In genomic region chr16:28981517-28981916, GRCh38 we compare ENCODE assay signal across 9 cellular contexts. TPM values are rescaled to one million over a fixed set of nuclear protein-coding genes. Genes with fewer than 3 reads are reported as not detected.
DNase-seq lines count a peak whose midpoint lies in the region; ATAC-seq, FAIRE-seq and TF ChIP-seq lines count a peak whose summit lies in the region.
"Had no signal": no experiment of that assay in that cellular context is flagged by ENCODE, and none has a peak within 500 bp of the region (broad histone marks: within the 10 kb centered on the region; RNA-seq: fewer than 3 reads in every experiment).

No MANE protein-coding gene starts in this region.

- CTCF ChIA-PET in activated CD4-positive, alpha-beta memory T cell treated with anti-CD3 and anti-CD28 coated beads, Interleukin-2, amount 10 ng/mL, durations not matched to agents 7 days and 5 days (lab: Charles Lee), result no interaction called here

- no peaks in the 10 kb centered on the region for H3K27me3 ChIP-seq in kidney epithelial cell (ENCODE audit: control insufficient read depth, insufficient read depth, low read length)

- DNase-seq in AG09319 (ENCODE audit: extremely low read depth, low read depth), result no peak
- DNase-seq in HFF-Myc (ENCODE audit: extremely low read depth, low read depth), result no peak
- DNase-seq in activated CD4-positive, alpha-beta memory T cell treated with anti-CD3 and anti-CD28 coated beads, Interleukin-2, amount 10 ng/mL, durations not matched to agents 7 days and 5 days, result peak; percentile 53
- no peak for DNase-seq in kidney epithelial cell (ENCODE audit: low read depth)
- no peak for DNase-seq in effector memory CD8-positive, alpha-beta T cell
- no peak for DNase-seq in urothelium cell line (ENCODE audit: low spot score)
- DNase-seq in mesenteric fat pad (ENCODE audit: low spot score), result no peak

- FAIRE-seq in urothelium cell line (lab: Jason Lieb, UNC), result no peak

- POLR2A ChIA-PET in activated CD4-positive, alpha-beta memory T cell treated with anti-CD3 and anti-CD28 coated beads, Interleukin-2, amount 10 ng/mL, durations not matched to agents 7 days and 5 days (lab: Charles Lee), result interaction anchor here (1.3 kb wide), 1 partner anchor 159 kb away, joined by 4 read pairs; the partner anchor contains the start of gene ATXN2L

- H3K9me3 Mint-ChIP-seq in activated CD4-positive, alpha-beta memory T cell treated with anti-CD3 and anti-CD28 coated beads, Interleukin-2, amount 10 ng/mL, durations not matched to agents 7 days and 5 days, result peaks cover 3% of the 10 kb centered on the region
- no peaks in the 10 kb centered on the region for H3K9me3 Mint-ChIP-seq in effector memory CD8-positive, alpha-beta T cell
- H3K9me3 Mint-ChIP-seq: memory B cell had no signal

- H3K4me3 ChIP-seq in HFF-Myc (replicated peaks; ENCODE audit: low read depth, low read length) (no peak overlapping the region), kidney epithelial cell (ENCODE audit: low read depth, low read length) (no peak overlapping the region)

- H3K36me3 Mint-ChIP-seq in activated CD4-positive, alpha-beta memory T cell treated with anti-CD3 and anti-CD28 coated beads, Interleukin-2, amount 10 ng/mL, durations not matched to agents 7 days and 5 days (ENCODE audit: low read depth), result peaks cover 61% of the 10 kb centered on the region
- peaks cover 27% of the 10 kb centered on the region for H3K36me3 Mint-ChIP-seq in effector memory CD8-positive, alpha-beta T cell (ENCODE audit: insufficient read depth)

- H3K36me3 ChIP-seq in kidney epithelial cell (ENCODE audit: control insufficient read depth, insufficient read depth, low read length), result peaks cover 9% of the 10 kb centered on the region

- no peak for ATAC-seq in effector memory CD8-positive, alpha-beta T cell (replicated peaks)
- no peak for ATAC-seq in GM19351 (IDR thresholded peaks at IDR 0.05; ENCODE audit: unreplicated experiment)

- no peak overlapping the region for H3K4me3 Mint-ChIP-seq in activated CD4-positive, alpha-beta memory T cell treated with anti-CD3 and anti-CD28 coated beads, Interleukin-2, amount 10 ng/mL, durations not matched to agents 7 days and 5 days
- H3K4me3 Mint-ChIP-seq in effector memory CD8-positive, alpha-beta T cell, result no peak overlapping the region
- H3K4me3 Mint-ChIP-seq: memory B cell had no signal

- H3K27me3 Mint-ChIP-seq in activated CD4-positive, alpha-beta memory T cell treated with anti-CD3 and anti-CD28 coated beads, Interleukin-2, amount 10 ng/mL, durations not matched to agents 7 days and 5 days, result no peaks in the 10 kb centered on the region
- H3K27me3 Mint-ChIP-seq in effector memory CD8-positive, alpha-beta T cell, result no peaks in the 10 kb centered on the region
- H3K27me3 Mint-ChIP-seq: memory B cell had no signal

- H3K27ac Mint-ChIP-seq in activated CD4-positive, alpha-beta memory T cell treated with anti-CD3 and anti-CD28 coated beads, Interleukin-2, amount 10 ng/mL, durations not matched to agents 7 days and 5 days, result no peak overlapping the region
- peak overlapping the region in 1 of 2 donors; percentile 68 for H3K27ac Mint-ChIP-seq in effector memory CD8-positive, alpha-beta T cell
- H3K27ac Mint-ChIP-seq: memory B cell had no signal

- TF ChIP-seq CTCF in AG09319 (IDR thresholded peaks at IDR 0.05; ENCODE audit: low read depth, low read length) (peak; percentile 36), HFF-Myc (IDR thresholded peaks at IDR 0.05; ENCODE audit: low read depth, low read length, missing control alignments) (peak; percentile 89), kidney epithelial cell (IDR thresholded peaks at IDR 0.05; ENCODE audit: insufficient read depth, low read length, poor library complexity, severe bottlenecking) (peak; percentile 64)

- peaks cover 33% of the 10 kb centered on the region for H3K4me1 Mint-ChIP-seq in activated CD4-positive, alpha-beta memory T cell treated with anti-CD3 and anti-CD28 coated beads, Interleukin-2, amount 10 ng/mL, durations not matched to agents 7 days and 5 days
- H3K4me1 Mint-ChIP-seq in effector memory CD8-positive, alpha-beta T cell (ENCODE audit: low read depth in 2 of 2), result peaks cover 41 to 44% of the 10 kb centered on the region in 2 donors

RNA-seq across cellular contexts. Expression of gene LAT, which starts 3.3 kb away (rescaled TPM):
- total RNA-seq in activated CD4-positive, alpha-beta memory T cell treated with anti-CD3 and anti-CD28 coated beads, Interleukin-2, amount 10 ng/mL, durations not matched to agents 7 days and 5 days, result 100 to 1,000 TPM; 333 to 341 TPM
- total RNA-seq in kidney epithelial cell (2.9 and 8.6 TPM in 2 replicates), mesenteric fat pad (4.1 TPM)

RNA-seq across cellular contexts. Expression of gene SPNS1, which starts 6.9 kb away (rescaled TPM):
- total RNA-seq in activated CD4-positive, alpha-beta memory T cell treated with anti-CD3 and anti-CD28 coated beads, Interleukin-2, amount 10 ng/mL, durations not matched to agents 7 days and 5 days, result 10 to 100 TPM; 20.6 to 24.7 TPM
- 77.2 and 115 TPM in 2 replicates for total RNA-seq in kidney epithelial cell
- total RNA-seq in mesenteric fat pad, result 31.4 TPM

RNA-seq across cellular contexts. Expression of gene NFATC2IP, which starts 30.8 kb away (rescaled TPM):
- 10 to 100 TPM; 96.7 TPM for total RNA-seq in activated CD4-positive, alpha-beta memory T cell treated with anti-CD3 and anti-CD28 coated beads, Interleukin-2, amount 10 ng/mL, durations not matched to agents 7 days and 5 days
- total RNA-seq in kidney epithelial cell (18.4 and 20.8 TPM in 2 replicates), mesenteric fat pad (29.4 TPM)

RNA-seq across cellular contexts. Expression of gene CD19, which starts 49.7 kb away (rescaled TPM):
- total RNA-seq in activated CD4-positive, alpha-beta memory T cell treated with anti-CD3 and anti-CD28 coated beads, Interleukin-2, amount 10 ng/mL, durations not matched to agents 7 days and 5 days, result not detected
- 0.14 TPM in 1 of 2 replicates, not detected in the other for total RNA-seq in kidney epithelial cell
- total RNA-seq in mesenteric fat pad, result 0.67 TPM

RNA-seq across cellular contexts. Expression of gene RABEP2, which starts 56.5 kb away (rescaled TPM):
- 10 to 100 TPM; 15.7 to 16.5 TPM for total RNA-seq in activated CD4-positive, alpha-beta memory T cell treated with anti-CD3 and anti-CD28 coated beads, Interleukin-2, amount 10 ng/mL, durations not matched to agents 7 days and 5 days
- total RNA-seq in kidney epithelial cell (38.3 and 44.6 TPM in 2 replicates), mesenteric fat pad (7.5 TPM)

Comparison
In these comparisons a context has a peak if more than half of its experiments do, and no peak if none do; other contexts are left out.
1. CTCF ChIP-seq: peak in every context shown above with its lines; median percentile 89 in HFF-Myc; 64 in kidney epithelial cell; 36 in AG09319.
2. RNA of gene LAT, which starts 3.3 kb away (total RNA-seq): 333 to 341 TPM in activated CD4-positive, alpha-beta memory T cell treated with anti-CD3 and anti-CD28 coated beads, Interleukin-2, amount 10 ng/mL, durations not matched to agents 7 days and 5 days; 4.1 TPM in mesenteric fat pad (single experiment) and 2.9 to 8.6 TPM in kidney epithelial cell; every median in the first group is over 10 times any median in the second.